In genomic region chr11:3148990-3149851, GRCh38 we compare ENCODE assay signal across 25 cellular contexts. TPM values are rescaled to one million over a fixed set of nuclear protein-coding genes. Genes with fewer than 3 reads are reported as not detected.
A peak's percentile ranks its signal among the peaks of the same experiment; 100 is the strongest.
DNase-seq lines count a peak whose midpoint lies in the region; FAIRE-seq and TF ChIP-seq lines count a peak whose summit lies in the region.
"Had no signal": no experiment of that assay in that cellular context is flagged by ENCODE, and none has a peak within 500 bp of the region (broad histone marks: within the 10 kb centered on the region; RNA-seq: fewer than 3 reads in every experiment).

No MANE protein-coding gene starts in this region.

- TF ChIP-seq EP300 in H1 (IDR thresholded peaks at IDR 0.05; ENCODE audit: borderline replicate concordance in 1 of 2, low read depth in 2 of 2, low read length in 2 of 2), result no peak

- peak overlapping the region in 2 of 11 experiments; percentile 4 to 31; a peak in 3 of 22 replicates for H3K9ac ChIP-seq in BLaER1 treated with 17β-estradiol and CSF1 and Interleukin-3, amounts not matched to agents 10 nM and 100 nM
- H3K9ac ChIP-seq in H1 (replicated peaks in 1 of 4; ENCODE audit: extremely low read depth in 1 of 4, low read depth in 3 of 4, low read length in 3 of 4), result no peak overlapping the region

- H2BK20ac ChIP-seq in H1 (ENCODE audit: low read length), result 0 out of 2 replicates have a peak overlapping the region, but pooled peaks have one; percentile 23

- H2AFZ ChIP-seq in H1 (ENCODE audit: low read length), result no peak overlapping the region

- no peak overlapping the region for H3K4me3 Mint-ChIP-seq in osteocyte (ENCODE audit: unreplicated experiment)
- H3K4me3 Mint-ChIP-seq in progenitor cell of endocrine pancreas (ENCODE audit: low read depth), result no peak overlapping the region
- H3K4me3 Mint-ChIP-seq: activated naive CD8-positive, alpha-beta T cell; stimulated activated naive B cell treated with anti-CD40 and anti-IgM and Interleukin-4, amounts not matched to agents 10 μg/mL and 1 μg/mL and 100 μg/mL, for 72 hours; T-helper 17 cell had no signal

- H3K23ac ChIP-seq in H1 (ENCODE audit: insufficient read length), result no peak overlapping the region

- H3K23me2 ChIP-seq in H1 (ENCODE audit: low read depth, low read length), result no peaks in the 10 kb centered on the region

- peak overlapping the region; percentile 84; the same call in 1 of the 2 replicates for H2BK12ac ChIP-seq in H1 (ENCODE audit: low read depth, low read length)

- H2BK15ac ChIP-seq in H1 (ENCODE audit: low read length), result peak overlapping the region; percentile 84; the same call in 1 of the 2 replicates

- no peak for TF ChIP-seq POLR2A in H1 (IDR thresholded peaks at IDR 0.05; ENCODE audit: control extremely low read depth in 1 of 2, low read depth in 2 of 2, low read length in 2 of 2)

- peaks cover 70% of the 10 kb centered on the region for H3K4me1 Mint-ChIP-seq in osteocyte (ENCODE audit: unreplicated experiment)
- H3K4me1 Mint-ChIP-seq in progenitor cell of endocrine pancreas (ENCODE audit: low read depth), result peaks cover 17% of the 10 kb centered on the region
- H3K4me1 Mint-ChIP-seq: stimulated activated naive B cell treated with anti-CD40 and anti-IgM and Interleukin-4, amounts not matched to agents 10 μg/mL and 1 μg/mL and 100 μg/mL, for 72 hours had no signal

- H3K36me3 Mint-ChIP-seq in osteocyte (ENCODE audit: unreplicated experiment) (peaks cover 5% of the 10 kb centered on the region), progenitor cell of endocrine pancreas (ENCODE audit: insufficient read depth) (no peaks in the 10 kb centered on the region)
- H3K36me3 Mint-ChIP-seq: activated naive CD8-positive, alpha-beta T cell; stimulated activated naive B cell treated with anti-CD40 and anti-IgM and Interleukin-4, amounts not matched to agents 10 μg/mL and 1 μg/mL and 100 μg/mL, for 72 hours had no signal

- no peaks in the 10 kb centered on the region for H3K9me3 ChIP-seq in BLaER1 treated with 17β-estradiol and CSF1 and Interleukin-3, amounts not matched to agents 10 nM and 100 nM (replicated peaks in 1 of 11)
- H3K9me3 ChIP-seq in H1 (ENCODE audit: insufficient read depth in 2 of 2, low read depth in 1 of 2, low read length in 1 of 2), result no peaks in the 10 kb centered on the region
- H3K9me3 ChIP-seq: sigmoid colon, suprapubic skin had no signal

- peak overlapping the region; percentile 57 for H2BK5ac ChIP-seq in H1 (ENCODE audit: low read depth, low read length)

- 0 out of 2 replicates have a peak overlapping the region, but pooled peaks have one; percentile 4 for H4K8ac ChIP-seq in H1 (ENCODE audit: extremely low read depth, insufficient read depth, low read length)

- peaks cover 91 to 100% (median 99%) of the 10 kb centered on the region in 11 experiments for H4K20me1 ChIP-seq in BLaER1 treated with 17β-estradiol and CSF1 and Interleukin-3, amounts not matched to agents 10 nM and 100 nM
- H4K20me1 ChIP-seq in H1 (replicated peaks in 1 of 2; ENCODE audit: control insufficient read depth in 1 of 2, insufficient read depth in 2 of 2, low read length in 2 of 2), result peaks cover 0 to 2% of the 10 kb centered on the region in 2 experiments

- peak overlapping the region; percentile 89 for H4K91ac ChIP-seq in H1 (replicated peaks; ENCODE audit: insufficient read length, low read length)

- H3K9me3 Mint-ChIP-seq in osteocyte (ENCODE audit: unreplicated experiment), result no peaks in the 10 kb centered on the region
- no peaks in the 10 kb centered on the region for H3K9me3 Mint-ChIP-seq in progenitor cell of endocrine pancreas (ENCODE audit: low read depth)
- H3K9me3 Mint-ChIP-seq: stimulated activated naive B cell treated with anti-CD40 and anti-IgM and Interleukin-4, amounts not matched to agents 10 μg/mL and 1 μg/mL and 100 μg/mL, for 72 hours had no signal

- H2AK5ac ChIP-seq in H1 (ENCODE audit: low read depth, low read length), result peak overlapping the region; percentile 91

- DNase-seq in RPMI7951 (ENCODE audit: low read depth) (peak; percentile 86), H1 (ENCODE audit: low read depth in 1 of 2, low spot score in 2 of 2) (no peak), osteocyte (ENCODE audit: extremely low spot score, unreplicated experiment) (no peak), mesenteric fat pad (ENCODE audit: low spot score) (no peak), progenitor cell of endocrine pancreas (ENCODE audit: low spot score, unreplicated experiment) (no peak), RKO (ENCODE audit: low spot score) (no peak)
- DNase-seq in activated CD4-positive, alpha-beta T cell treated with anti-CD3 and anti-CD28 coated beads for 48 hours, result no peak
- DNase-seq: activated CD4-positive, alpha-beta T cell treated with anti-CD3 and anti-CD28 coated beads for 1 hour; activated CD8-positive, alpha-beta memory T cell treated with anti-CD3 and anti-CD28 coated beads for 24 hours; activated effector memory CD4-positive, alpha-beta T cell treated with Interleukin-2 at 50 U/mL for 16 hours; anterior cingulate cortex; dermis blood vessel endothelial cell; DMS53; H7; NCI-H2029 treated with DMSO at 0.1 percent for 48 hours; NCI-H2227 treated with DMSO at 0.1 percent for 48 hours; NCI-H526 treated with DMSO at 0.1 percent for 48 hours; sigmoid colon; stimulated activated CD4-positive, alpha-beta T cell treated with anti-CD3 and anti-CD28 coated beads, Interleukin-4, amount 100 ng/mL, for 4 hours; stimulated activated naive B cell treated with anti-CD40 and anti-IgM and Interleukin-4, amounts not matched to agents 10 μg/mL and 1 μg/mL and 100 μg/mL, for 72 hours; T-helper 17 cell had no signal

- H3K56ac ChIP-seq in H1 (replicated peaks; ENCODE audit: insufficient read length, low read depth, low read length), result no peak overlapping the region

- peaks cover 0 to 20% (median 0%) of the 10 kb centered on the region in 11 experiments; a peak in 5 of 22 replicates for H3K36me3 ChIP-seq in BLaER1 treated with 17β-estradiol and CSF1 and Interleukin-3, amounts not matched to agents 10 nM and 100 nM
- no peaks in the 10 kb centered on the region for H3K36me3 ChIP-seq in H1 (ENCODE audit: control insufficient read depth in 2 of 4, insufficient read depth in 4 of 4, low read length in 3 of 4)

- H3K27ac ChIP-seq in BLaER1 treated with 17β-estradiol and CSF1 and Interleukin-3, amounts not matched to agents 10 nM and 100 nM, result no peak overlapping the region
- H3K27ac ChIP-seq in H1 (ENCODE audit: low read depth, low read length), result no peak overlapping the region
- H3K27ac ChIP-seq: sigmoid colon, suprapubic skin had no signal

- H3K27me3 Mint-ChIP-seq in osteocyte (ENCODE audit: unreplicated experiment) (no peaks in the 10 kb centered on the region), progenitor cell of endocrine pancreas (peaks cover 69% of the 10 kb centered on the region)
- H3K27me3 Mint-ChIP-seq: activated naive CD8-positive, alpha-beta T cell had no signal

- no peak overlapping the region for H3K4me3 ChIP-seq in BLaER1 treated with 17β-estradiol and CSF1 and Interleukin-3, amounts not matched to agents 10 nM and 100 nM
- no peak overlapping the region for H3K4me3 ChIP-seq in H1 (ENCODE audit: extremely low read depth in 1 of 4, insufficient read depth in 2 of 4, low read depth in 3 of 4, low read length in 4 of 4)
- H3K4me3 ChIP-seq: sigmoid colon, suprapubic skin had no signal

- H3K14ac ChIP-seq in H1 (ENCODE audit: insufficient read length), result no peak overlapping the region

- H3K4me2 ChIP-seq in BLaER1 treated with 17β-estradiol and CSF1 and Interleukin-3, amounts not matched to agents 10 nM and 100 nM, result peak overlapping the region; percentile 72 to 97 (median 84); a peak in 21 of 22 replicates
- no peak overlapping the region for H3K4me2 ChIP-seq in H1 (ENCODE audit: insufficient read depth in 1 of 2, low read depth in 2 of 2, low read length in 2 of 2)

- peaks cover 4% of the 10 kb centered on the region; the same call in 1 of the 2 replicates for H3K79me1 ChIP-seq in H1 (ENCODE audit: low read depth, low read length)

- no peak overlapping the region for H3K18ac ChIP-seq in H1 (ENCODE audit: extremely low read depth, low read length)

- peaks cover 57 to 100% (median 99%) of the 10 kb centered on the region in 10 experiments for H3K4me1 ChIP-seq in BLaER1 treated with 17β-estradiol and CSF1 and Interleukin-3, amounts not matched to agents 10 nM and 100 nM
- peaks cover 0 to 10% (median 6%) of the 10 kb centered on the region in 4 experiments; a peak in 6 of 7 replicates for H3K4me1 ChIP-seq in H1 (replicated peaks in 1 of 4; ENCODE audit: control insufficient read depth in 3 of 4, insufficient read depth in 4 of 4, low read length in 3 of 4)

- WGBS in H1 (ENCODE audit: extremely low coverage in 1 of 2, insufficient coverage in 1 of 2, insufficient read length in 1 of 2, insufficient replicate concordance in 2 of 2, low coverage in 1 of 2, low lambda C conversion rate in 2 of 2, missing lambda C conversion rate in 1 of 2), 2 experiments, result 85% methylated on average over 24 of the region's 24 CpGs; no CpG with 5 or more reads in 1 of the 2 experiments

- peaks cover 0 to 21% (median 0%) of the 10 kb centered on the region in 11 experiments; a peak in 5 of 22 replicates for H3K27me3 ChIP-seq in BLaER1 treated with 17β-estradiol and CSF1 and Interleukin-3, amounts not matched to agents 10 nM and 100 nM
- H3K27me3 ChIP-seq in H1 (replicated peaks in 1 of 4; ENCODE audit: control insufficient read depth in 3 of 4, extremely low read depth in 1 of 4, insufficient read depth in 3 of 4, low read length in 3 of 4), result no peaks in the 10 kb centered on the region
- H3K27me3 ChIP-seq: sigmoid colon, suprapubic skin had no signal

- TF ChIP-seq CTCF in H1 (IDR thresholded peaks at IDR 0.05; ENCODE audit: control extremely low read depth in 1 of 3, insufficient read depth in 1 of 3, low read depth in 1 of 3, low read length in 3 of 3) (no peak), osteocyte (IDR thresholded peaks at IDR 0.05) (no peak), progenitor cell of endocrine pancreas (IDR thresholded peaks at IDR 0.05; ENCODE audit: unreplicated experiment) (no peak)

- FAIRE-seq in H1 (lab: Jason Lieb, UNC), result no peak
- FAIRE-seq: keratinocyte had no signal

- H3K4ac ChIP-seq in H1 (replicated peaks; ENCODE audit: insufficient read length, low read depth, low read length), result peak overlapping the region; percentile 98

- CTCF ChIA-PET in H1 (lab: Charles Lee; ENCODE audit: partially characterized antibody), result interaction anchor here (1.0 to 5.4 kb wide), 11 partner anchors 10 to 75 kb away, joined by 3 to 23 read pairs (median 4); no protein-coding TSS in a partner anchor

- H2BK120ac ChIP-seq in H1 (replicated peaks; ENCODE audit: low read depth, low read length), result no peak overlapping the region

- no peak overlapping the region for H4K5ac ChIP-seq in H1 (ENCODE audit: insufficient read length, low read depth, low read length)

- peak overlapping the region; percentile 50 for H3K27ac Mint-ChIP-seq in osteocyte (ENCODE audit: unreplicated experiment)
- H3K27ac Mint-ChIP-seq in progenitor cell of endocrine pancreas, result no peak overlapping the region
- H3K27ac Mint-ChIP-seq: activated naive CD8-positive, alpha-beta T cell; stimulated activated naive B cell treated with anti-CD40 and anti-IgM and Interleukin-4, amounts not matched to agents 10 μg/mL and 1 μg/mL and 100 μg/mL, for 72 hours had no signal

- no peaks in the 10 kb centered on the region for H3K79me2 ChIP-seq in H1 (ENCODE audit: control insufficient read depth in 1 of 2, insufficient read depth in 2 of 2, low read length in 2 of 2)

- POLR2A ChIA-PET in H1 (lab: Charles Lee; ENCODE audit: partially characterized antibody), result interaction anchor here (0.8 kb wide), 1 partner anchor 9 kb away, joined by 3 read pairs; no protein-coding TSS in a partner anchor

- TF ChIP-seq RAD21 in H1 (IDR thresholded peaks at IDR 0.05 in 1 of 2, conservative IDR thresholded peaks at IDR 0.05 in 1 of 2; ENCODE audit: low read depth in 2 of 2, low read length in 2 of 2), result no peak

RNA-seq across cellular contexts. Expression of gene OSBPL5, which starts 15.9 kb away (rescaled TPM):
- 21.1 and 25.2 TPM in 2 replicates for total RNA-seq in RPMI7951 (2014; rRNA removed; shearing (Covaris generic))
- 7.9 and 9.9 TPM in 2 replicates for total RNA-seq in H1 (2021; fragmentation: NEBNext Ultra II Directional; extraction: Animal tissue kit (Norgen Biotek cat#: 25700))
- polyA plus RNA-seq in H1 (2011; rRNA removed), result 3.4 and 6.0 TPM in 2 replicates
- polyA plus RNA-seq in H1 (2011; cell fraction: cytosol; rRNA removed), result 5.8 TPM
- 19.5 TPM for polyA plus RNA-seq in H1 (2011; cell fraction: nucleus; rRNA removed)
- 3.8 to 7.3 TPM (median 6.6 TPM) in 4 replicates for polyA plus RNA-seq in H1 (2012, experiment 1 of 2)
- 4.9 TPM for polyA plus RNA-seq in H1 (2012, experiment 2 of 2)
- 3.3 TPM for polyA plus RNA-seq in H1 (2013, experiment 1 of 2)
- 2.9 TPM for polyA plus RNA-seq in H1 (2013, experiment 2 of 2)
- polyA minus RNA-seq in H1 (2011; rRNA and poly(A)+ RNA removed), result 4.3 and 5.5 TPM in 2 replicates
- 9.7 TPM for polyA minus RNA-seq in H1 (2011; cell fraction: cytosol; rRNA and poly(A)+ RNA removed)
- 13.0 TPM for polyA minus RNA-seq in H1 (2011; cell fraction: nucleus; rRNA and poly(A)+ RNA removed)
- total RNA-seq in osteocyte, result 47.7 and 47.9 TPM in 2 replicates
- total RNA-seq in mesenteric fat pad, result 41.4 TPM
- total RNA-seq in progenitor cell of endocrine pancreas, result 11.9 and 13.3 TPM in 2 replicates

Comparison
In these comparisons a context has a peak if more than half of its experiments do, and no peak if none do; other contexts are left out.
1. H3K4me2 ChIP-seq: peak in BLaER1 treated with 17β-estradiol and CSF1 and Interleukin-3, amounts not matched to agents 10 nM and 100 nM (11 of 11); none in H1 (0 of 2).